ENCODE assay signal across 10 cellular contexts in the genomic region with DNA sequence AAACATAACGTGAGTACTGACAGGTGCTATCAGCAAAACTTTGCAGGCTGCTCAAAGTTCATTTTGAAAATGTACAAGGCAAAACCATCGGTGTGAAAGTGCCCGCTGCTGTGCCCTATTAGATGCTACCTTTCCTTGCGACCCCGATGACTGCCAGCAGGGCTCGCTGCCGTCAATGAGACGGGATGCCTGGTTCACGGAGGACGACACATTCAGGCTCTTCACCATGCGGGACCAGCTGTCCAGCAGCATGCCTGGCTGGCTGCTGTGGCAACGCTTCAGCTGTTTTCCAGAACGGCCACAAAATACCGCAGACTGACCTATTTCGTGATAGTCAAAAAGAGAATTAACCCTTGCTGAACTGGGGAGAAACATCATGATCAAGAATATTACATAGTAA.
DNase-seq lines count a peak whose midpoint lies in the region; ATAC-seq and TF ChIP-seq lines count a peak whose summit lies in the region.
"Had no signal": no experiment of that assay in that cellular context is flagged by ENCODE, and none has a peak within 500 bp of the region (broad histone marks: within the 10 kb centered on the region; RNA-seq: fewer than 3 reads in every experiment).

No MANE protein-coding gene starts in this region.

- H3K9ac ChIP-seq in parathyroid adenoma: no peak overlapping the region

- in situ Hi-C loops in Caki2 (cut with HindIII; ENCODE audit: low pct_unique_long_range_greater_than_20kb, low sequenced_read_pairs): no loop called here

- H3K9me3 ChIP-seq in SJSA1 (replicated peaks): no peaks in the 10 kb centered on the region
- H3K9me3 ChIP-seq in parathyroid adenoma (ENCODE audit: control insufficient read depth, low read length): no peaks in the 10 kb centered on the region

- H3K9me3 Mint-ChIP-seq in glutamatergic neuron (ENCODE audit: unreplicated experiment): peaks cover 6% of the 10 kb centered on the region

- H3K27ac Mint-ChIP-seq in glutamatergic neuron (ENCODE audit: unreplicated experiment): peak overlapping the region; percentile 92

- peak overlapping the region; percentile 68 for H3K4me3 Mint-ChIP-seq in glutamatergic neuron (ENCODE audit: unreplicated experiment)

- H3K4me3 ChIP-seq in SJSA1 (no peak overlapping the region), parathyroid adenoma (ENCODE audit: low read depth, low read length) (no peak overlapping the region)
- H3K4me3 ChIP-seq: skin epidermis had no signal

- DNase-seq in Caki2 (ENCODE audit: low read depth) (peak; percentile 72), SJSA1 (ENCODE audit: low read depth in 1 of 2, low spot score in 2 of 2) (peak; percentile 17 to 64), glutamatergic neuron (peak; percentile 90), UCSD-AML1 (lab: John Stamatoyannopoulos, UW; ENCODE audit: unreplicated experiment) (no peak), DMS153 treated with DMSO at 0.1 percent for 48 hours (lab: John Stamatoyannopoulos, UW; ENCODE audit: unreplicated experiment) (no peak), NCI-H1048 (lab: John Stamatoyannopoulos, UW) (no peak)

- H3K4me2 ChIP-seq in parathyroid adenoma (ENCODE audit: low read length): peak overlapping the region; percentile 34

- no peak overlapping the region for H2AFZ ChIP-seq in parathyroid adenoma

- no peaks in the 10 kb centered on the region for H3K36me3 Mint-ChIP-seq in glutamatergic neuron (ENCODE audit: unreplicated experiment)

- peaks cover 48% of the 10 kb centered on the region for H3K36me3 ChIP-seq in SJSA1
- no peaks in the 10 kb centered on the region for H3K36me3 ChIP-seq in parathyroid adenoma (ENCODE audit: control insufficient read depth, insufficient read depth, low read length)

- H3K4me1 Mint-ChIP-seq in glutamatergic neuron (ENCODE audit: low read depth, unreplicated experiment): peaks cover 11% of the 10 kb centered on the region

- 0 out of 2 replicates have a peak overlapping the region, but pooled peaks have one; percentile 16 for H3K27ac ChIP-seq in SJSA1
- H3K27ac ChIP-seq in parathyroid adenoma: no peak overlapping the region
- H3K27ac ChIP-seq: RWPE1, skin epidermis had no signal

- ATAC-seq in HG03520 (IDR thresholded peaks at IDR 0.05; ENCODE audit: unreplicated experiment): no peak

- no peaks in the 10 kb centered on the region for H3K4me1 ChIP-seq in SJSA1 (replicated peaks)
- peaks cover 7% of the 10 kb centered on the region for H3K4me1 ChIP-seq in parathyroid adenoma

- H3K27me3 ChIP-seq in SJSA1 (replicated peaks) (no peaks in the 10 kb centered on the region), parathyroid adenoma (ENCODE audit: control insufficient read depth, insufficient read depth, low read length) (no peaks in the 10 kb centered on the region)

- H3K27me3 Mint-ChIP-seq in glutamatergic neuron (ENCODE audit: unreplicated experiment): peaks cover 2% of the 10 kb centered on the region

- H3K79me2 ChIP-seq in parathyroid adenoma: no peaks in the 10 kb centered on the region

- peak; percentile 59 for TF ChIP-seq CTCF in glutamatergic neuron (IDR thresholded peaks at IDR 0.05; ENCODE audit: partially characterized antibody, unreplicated experiment)
- TF ChIP-seq CTCF in parathyroid adenoma (IDR thresholded peaks at IDR 0.05): peak; percentile 68

Comparison
In these comparisons a context has a peak if more than half of its experiments do, and no peak if none do; other contexts are left out.
1. DNase-seq: peak in Caki2 (single experiment), SJSA1 (2 of 2) and glutamatergic neuron (single experiment); none in UCSD-AML1 (single experiment), DMS153 treated with DMSO at 0.1 percent for 48 hours (single experiment) and NCI-H1048 (single experiment).